Comparison of ENCODE assay signal across 8 cellular contexts in the genomic region with DNA sequence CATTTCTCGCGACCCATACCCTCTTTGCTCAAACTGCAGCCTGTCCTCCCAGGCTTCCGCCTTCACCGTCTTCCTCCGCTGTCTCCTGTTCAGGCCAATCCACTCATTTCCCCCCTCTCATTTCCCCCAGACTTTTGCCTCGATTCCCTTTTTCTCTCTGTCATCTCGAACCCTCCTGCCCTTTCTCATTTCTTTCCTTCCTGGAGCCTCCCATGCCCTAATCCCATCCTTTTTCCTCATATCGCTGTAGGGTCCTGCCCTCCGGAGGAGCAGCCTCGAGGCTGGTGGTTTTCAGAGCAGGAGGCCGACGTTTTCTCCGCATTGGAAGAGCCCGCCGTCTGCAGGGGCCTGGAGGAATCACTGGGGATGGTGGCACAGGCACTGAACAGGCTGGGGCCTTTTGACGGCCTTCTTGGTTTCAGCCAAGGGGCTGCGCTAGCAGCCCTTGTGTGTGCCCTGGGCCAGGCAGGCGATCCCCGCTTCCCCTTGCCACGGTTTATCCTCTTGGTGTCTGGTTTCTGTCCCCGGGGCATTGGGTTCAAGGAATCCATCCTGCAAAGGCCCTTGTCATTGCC. TPM values are rescaled to one million over a fixed set of nuclear protein-coding genes. Genes with fewer than 3 reads are reported as not detected.
DNase-seq lines count a peak whose midpoint lies in the region; ATAC-seq and TF ChIP-seq lines count a peak whose summit lies in the region.

No MANE protein-coding gene starts in this region.

- TF ChIP-seq CTCF in AG09319 (IDR thresholded peaks at IDR 0.05; ENCODE audit: low read depth, low read length) (peak; percentile 42), HL-60 (IDR thresholded peaks at IDR 0.05; ENCODE audit: insufficient read depth, low read length) (no peak), right atrium auricular region (IDR thresholded peaks at IDR 0.05) (no peak)

- no peak for ATAC-seq in activated T-cell treated with anti-CD3 and anti-CD28 coated beads, Interleukin-2, amount 50 U/mL, for 72 hours (replicated peaks in 1 of 2)

- H3K9me3 ChIP-seq in right atrium auricular region: no peaks in the 10 kb centered on the region

- H3K27ac ChIP-seq in HL-60 (replicated peaks): peak overlapping the region; percentile 82
- peak overlapping the region; percentile 92 to 96 for H3K27ac ChIP-seq in right atrium auricular region

- H3K4me1 Mint-ChIP-seq in activated T-cell treated with anti-CD3 and anti-CD28 coated beads, Interleukin-2, amount 50 U/mL, for 72 hours (ENCODE audit: low read depth): peaks cover 26% of the 10 kb centered on the region

- H3K36me3 Mint-ChIP-seq in activated T-cell treated with anti-CD3 and anti-CD28 coated beads, Interleukin-2, amount 50 U/mL, for 72 hours (ENCODE audit: insufficient read depth in 2 of 2): peaks cover 2 to 7% of the 10 kb centered on the region in 2 donors

- peak overlapping the region; percentile 88 for H3K27ac Mint-ChIP-seq in activated T-cell treated with anti-CD3 and anti-CD28 coated beads, Interleukin-2, amount 50 U/mL, for 72 hours

- H3K36me3 ChIP-seq in right atrium auricular region: peaks cover 27% of the 10 kb centered on the region

- DNase-seq in AG09319 (ENCODE audit: extremely low read depth, low read depth) (no peak), HL-60 (ENCODE audit: low read depth in 1 of 2, low spot score in 1 of 2) (no peak), right atrium auricular region (ENCODE audit: low spot score) (no peak), skeletal muscle cell (ENCODE audit: low read depth) (no peak), DMS153 treated with DMSO at 0.1 percent for 48 hours (lab: John Stamatoyannopoulos, UW; ENCODE audit: unreplicated experiment) (no peak)
- DNase-seq in activated T-cell treated with anti-CD3 and anti-CD28 coated beads, Interleukin-2, amount 50 U/mL, for 72 hours: no peak
- DNase-seq in activated effector memory CD4-positive, alpha-beta T cell treated with anti-CD3 and anti-CD28 coated beads, Interleukin-2, amount 50 U/mL, for 16 hours: no peak
- no peak for DNase-seq in activated CD4-positive, CD25-positive, alpha-beta regulatory T cell (lab: John Stamatoyannopoulos, UW)

- peaks cover 0 to 34% of the 10 kb centered on the region in 2 donors for H3K4me1 ChIP-seq in right atrium auricular region

- H3K27me3 ChIP-seq in HL-60 (ENCODE audit: insufficient read depth, poor library complexity, severe bottlenecking): no peaks in the 10 kb centered on the region
- no peaks in the 10 kb centered on the region for H3K27me3 ChIP-seq in right atrium auricular region

- no peaks in the 10 kb centered on the region for H3K27me3 Mint-ChIP-seq in activated T-cell treated with anti-CD3 and anti-CD28 coated beads, Interleukin-2, amount 50 U/mL, for 72 hours (ENCODE audit: low read depth)

- H3K4me3 Mint-ChIP-seq in activated T-cell treated with anti-CD3 and anti-CD28 coated beads, Interleukin-2, amount 50 U/mL, for 72 hours: peak overlapping the region; percentile 89 to 97

- H3K9me3 Mint-ChIP-seq in activated T-cell treated with anti-CD3 and anti-CD28 coated beads, Interleukin-2, amount 50 U/mL, for 72 hours: no peaks in the 10 kb centered on the region

- H3K4me3 ChIP-seq in HL-60 (replicated peaks; ENCODE audit: insufficient read depth, low read length): peak overlapping the region; percentile 65
- H3K4me3 ChIP-seq in right atrium auricular region: peak overlapping the region; percentile 81 to 89
- H3K4me3 ChIP-seq in skeletal muscle cell (ENCODE audit: low read depth, low read length): peak overlapping the region; percentile 74

RNA-seq across cellular contexts. Expression of a gene that starts 0.6 kb away (rescaled TPM):
- 10 to 100 TPM; 29.0 to 33.3 TPM for total RNA-seq in activated T-cell treated with anti-CD3 and anti-CD28 coated beads, Interleukin-2, amount 50 U/mL, for 72 hours
- 10 to 100 TPM; 29.6 to 31.7 TPM for total RNA-seq in right atrium auricular region

RNA-seq across cellular contexts. Expression of a gene that starts 12.5 kb away (rescaled TPM):
- 10 to 100 TPM; 11.7 to 21.4 TPM for total RNA-seq in activated T-cell treated with anti-CD3 and anti-CD28 coated beads, Interleukin-2, amount 50 U/mL, for 72 hours
- total RNA-seq in right atrium auricular region: 10 to 100 TPM; 15.5 to 18.0 TPM

RNA-seq across cellular contexts. Expression of a gene that starts 12.5 kb away (rescaled TPM):
- total RNA-seq in activated T-cell treated with anti-CD3 and anti-CD28 coated beads, Interleukin-2, amount 50 U/mL, for 72 hours: 10 to 100 TPM; 36.8 to 40.8 TPM
- 10 to 100 TPM; 17.2 to 21.6 TPM for total RNA-seq in right atrium auricular region

RNA-seq across cellular contexts. Expression of a gene that starts 17.3 kb away (rescaled TPM):
- total RNA-seq in activated T-cell treated with anti-CD3 and anti-CD28 coated beads, Interleukin-2, amount 50 U/mL, for 72 hours: under 1 TPM; 0.14 to 0.21 TPM
- 1 to 10 TPM; 1.8 to 5.0 TPM for total RNA-seq in right atrium auricular region
